Comparison of ENCODE assay signal across 1 cellular context in the genomic region with DNA sequence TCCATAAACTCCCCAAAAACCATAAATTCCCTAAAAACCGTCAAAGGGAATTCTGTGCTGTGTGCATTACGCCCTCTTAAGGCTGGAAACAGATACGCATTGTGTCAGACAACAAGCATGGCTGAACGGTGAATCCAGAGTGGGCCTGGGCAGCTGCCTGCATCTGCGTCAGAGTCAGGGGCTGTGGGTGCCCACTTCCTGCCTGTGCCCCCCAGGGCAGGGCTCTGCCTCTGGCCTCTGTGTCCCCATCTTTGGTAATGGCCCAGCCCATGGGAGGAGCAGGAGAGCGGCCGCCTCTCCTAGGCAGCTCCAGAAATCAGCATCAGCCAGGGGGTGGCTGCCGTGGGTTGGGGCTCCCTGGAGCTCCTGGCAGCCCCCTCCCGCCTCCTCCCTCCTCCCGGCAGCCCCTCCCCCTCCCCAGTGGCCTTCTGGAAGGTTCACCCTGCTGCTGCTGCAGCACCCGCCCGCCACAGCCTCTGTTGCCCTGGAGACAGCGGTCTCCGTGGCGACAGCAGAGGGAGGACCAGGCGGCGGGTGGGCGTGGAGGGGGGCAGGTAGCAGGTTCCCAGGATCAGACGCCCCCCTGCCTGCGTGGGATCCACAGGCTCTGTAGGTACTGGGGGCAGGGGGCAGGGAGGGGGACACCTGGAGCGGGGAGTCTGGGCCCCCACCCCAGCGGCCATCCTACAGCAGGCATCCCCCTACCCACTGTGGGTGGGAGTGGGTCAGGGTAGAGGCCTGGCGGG.
TF ChIP-seq lines count a peak whose summit lies in the region.

No MANE protein-coding gene starts in this region.

TF ChIP-seq in H1, 55 proteins besides CTCF, POLR2A, EP300 and RAD21 (continued from another document):
- TF ChIP-seq CHD7 (IDR thresholded peaks at IDR 0.05; ENCODE audit: insufficient replicate concordance, low read length) (no peak), YY1 (IDR thresholded peaks at IDR 0.05; ENCODE audit: low read depth, low read length) (peak; percentile 68; the same call in 1 of the 2 replicates), RBBP5 (IDR thresholded peaks at IDR 0.05; ENCODE audit: borderline replicate concordance, low read depth, low read length) (no peak)
